In genomic region chr21:42123509-42123908, GRCh38 we compare ENCODE assay signal across 2 cellular contexts.
TF ChIP-seq lines count a peak whose summit lies in the region.

No MANE protein-coding gene starts in this region.

TF ChIP-seq in IMR-90, 13 proteins besides CTCF, POLR2A, EP300 and RAD21:
- TF ChIP-seq NFE2L2 (IDR thresholded peaks at IDR 0.05; ENCODE audit: low read depth, low read length) (no peak), CHD1 (IDR thresholded peaks at IDR 0.05; ENCODE audit: low read depth, low read length) (no peak), RCOR1 (IDR thresholded peaks at IDR 0.05; ENCODE audit: insufficient replicate concordance, low read length) (no peak), SMC3 (IDR thresholded peaks at IDR 0.05; ENCODE audit: low read depth, low read length) (no peak), MAZ (IDR thresholded peaks at IDR 0.05; ENCODE audit: borderline replicate concordance, low read depth, low read length) (no peak)
- TF ChIP-seq, protein P1, sequence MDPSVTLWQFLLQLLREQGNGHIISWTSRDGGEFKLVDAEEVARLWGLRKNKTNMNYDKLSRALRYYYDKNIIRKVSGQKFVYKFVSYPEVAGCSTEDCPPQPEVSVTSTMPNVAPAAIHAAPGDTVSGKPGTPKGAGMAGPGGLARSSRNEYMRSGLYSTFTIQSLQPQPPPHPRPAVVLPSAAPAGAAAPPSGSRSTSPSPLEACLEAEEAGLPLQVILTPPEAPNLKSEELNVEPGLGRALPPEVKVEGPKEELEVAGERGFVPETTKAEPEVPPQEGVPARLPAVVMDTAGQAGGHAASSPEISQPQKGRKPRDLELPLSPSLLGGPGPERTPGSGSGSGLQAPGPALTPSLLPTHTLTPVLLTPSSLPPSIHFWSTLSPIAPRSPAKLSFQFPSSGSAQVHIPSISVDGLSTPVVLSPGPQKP (IDR thresholded peaks at IDR 0.05; ENCODE audit: borderline replicate concordance, low read depth, low read length): no peak
- TF ChIP-seq, protein P2, sequence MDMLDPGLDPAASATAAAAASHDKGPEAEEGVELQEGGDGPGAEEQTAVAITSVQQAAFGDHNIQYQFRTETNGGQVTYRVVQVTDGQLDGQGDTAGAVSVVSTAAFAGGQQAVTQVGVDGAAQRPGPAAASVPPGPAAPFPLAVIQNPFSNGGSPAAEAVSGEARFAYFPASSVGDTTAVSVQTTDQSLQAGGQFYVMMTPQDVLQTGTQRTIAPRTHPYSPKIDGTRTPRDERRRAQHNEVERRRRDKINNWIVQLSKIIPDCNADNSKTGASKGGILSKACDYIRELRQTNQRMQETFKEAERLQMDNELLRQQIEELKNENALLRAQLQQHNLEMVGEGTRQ (IDR thresholded peaks at IDR 0.05; ENCODE audit: low read depth, low read length): no peak

TF ChIP-seq in GM12878, 131 proteins besides CTCF, POLR2A, EP300 and RAD21:
- TF ChIP-seq FOXM1 (IDR thresholded peaks at IDR 0.05; ENCODE audit: low read depth, low read length) (no peak), SUZ12 (IDR thresholded peaks at IDR 0.05; ENCODE audit: unreplicated experiment) (no peak), RAD51 (IDR thresholded peaks at IDR 0.05) (no peak), CBFB (IDR thresholded peaks at IDR 0.05; ENCODE audit: low read depth) (no peak), ZNF687 (IDR thresholded peaks at IDR 0.05) (no peak), ZNF622 (IDR thresholded peaks at IDR 0.05) (no peak), MEF2B (IDR thresholded peaks at IDR 0.05; ENCODE audit: partially characterized antibody, poor library complexity, severe bottlenecking) (no peak)
- TF ChIP-seq, protein P3, sequence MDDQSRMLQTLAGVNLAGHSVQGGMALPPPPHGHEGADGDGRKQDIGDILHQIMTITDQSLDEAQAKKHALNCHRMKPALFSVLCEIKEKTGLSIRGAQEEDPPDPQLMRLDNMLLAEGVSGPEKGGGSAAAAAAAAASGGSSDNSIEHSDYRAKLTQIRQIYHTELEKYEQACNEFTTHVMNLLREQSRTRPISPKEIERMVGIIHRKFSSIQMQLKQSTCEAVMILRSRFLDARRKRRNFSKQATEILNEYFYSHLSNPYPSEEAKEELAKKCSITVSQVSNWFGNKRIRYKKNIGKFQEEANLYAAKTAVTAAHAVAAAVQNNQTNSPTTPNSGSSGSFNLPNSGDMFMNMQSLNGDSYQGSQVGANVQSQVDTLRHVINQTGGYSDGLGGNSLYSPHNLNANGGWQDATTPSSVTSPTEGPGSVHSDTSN (IDR thresholded peaks at IDR 0.05; ENCODE audit: insufficient replicate concordance, low read depth, low read length): peak; percentile 67
- TF ChIP-seq, protein P4, sequence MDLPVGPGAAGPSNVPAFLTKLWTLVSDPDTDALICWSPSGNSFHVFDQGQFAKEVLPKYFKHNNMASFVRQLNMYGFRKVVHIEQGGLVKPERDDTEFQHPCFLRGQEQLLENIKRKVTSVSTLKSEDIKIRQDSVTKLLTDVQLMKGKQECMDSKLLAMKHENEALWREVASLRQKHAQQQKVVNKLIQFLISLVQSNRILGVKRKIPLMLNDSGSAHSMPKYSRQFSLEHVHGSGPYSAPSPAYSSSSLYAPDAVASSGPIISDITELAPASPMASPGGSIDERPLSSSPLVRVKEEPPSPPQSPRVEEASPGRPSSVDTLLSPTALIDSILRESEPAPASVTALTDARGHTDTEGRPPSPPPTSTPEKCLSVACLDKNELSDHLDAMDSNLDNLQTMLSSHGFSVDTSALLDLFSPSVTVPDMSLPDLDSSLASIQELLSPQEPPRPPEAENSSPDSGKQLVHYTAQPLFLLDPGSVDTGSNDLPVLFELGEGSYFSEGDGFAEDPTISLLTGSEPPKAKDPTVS (IDR thresholded peaks at IDR 0.05; ENCODE audit: low read depth, low read length): no peak
- TF ChIP-seq, protein P5, sequence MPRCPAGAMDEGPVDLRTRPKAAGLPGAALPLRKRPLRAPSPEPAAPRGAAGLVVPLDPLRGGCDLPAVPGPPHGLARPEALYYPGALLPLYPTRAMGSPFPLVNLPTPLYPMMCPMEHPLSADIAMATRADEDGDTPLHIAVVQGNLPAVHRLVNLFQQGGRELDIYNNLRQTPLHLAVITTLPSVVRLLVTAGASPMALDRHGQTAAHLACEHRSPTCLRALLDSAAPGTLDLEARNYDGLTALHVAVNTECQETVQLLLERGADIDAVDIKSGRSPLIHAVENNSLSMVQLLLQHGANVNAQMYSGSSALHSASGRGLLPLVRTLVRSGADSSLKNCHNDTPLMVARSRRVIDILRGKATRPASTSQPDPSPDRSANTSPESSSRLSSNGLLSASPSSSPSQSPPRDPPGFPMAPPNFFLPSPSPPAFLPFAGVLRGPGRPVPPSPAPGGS (IDR thresholded peaks at IDR 0.05; ENCODE audit: borderline replicate concordance, insufficient read depth, low read depth, low read length, poor library complexity, severe bottlenecking): peak; percentile 95
